ENCODE assay signal across 1 cellular context in genomic region chr4:53174824-53175223, GRCh38.
TF ChIP-seq lines count a peak whose summit lies in the region.

No MANE protein-coding gene starts in this region.

TF ChIP-seq in K562, 482 proteins besides CTCF, POLR2A, EP300 and RAD21 (continued from another document):
- TF ChIP-seq PRPF4 (IDR thresholded peaks at IDR 0.05; ENCODE audit: insufficient read depth, low read depth, low read length, poor library complexity, severe bottlenecking) (no peak), MAFF (IDR thresholded peaks at IDR 0.05; ENCODE audit: low read length) (0 out of 2 replicates have a peak, but pooled peaks have one; percentile 31), NFYB (IDR thresholded peaks at IDR 0.05; ENCODE audit: extremely low read depth, insufficient read length) (no peak), U2AF2 (optimal IDR thresholded peaks at IDR 0.05; ENCODE audit: low read depth, low read length) (no peak), MTA2 (IDR thresholded peaks at IDR 0.05; ENCODE audit: low read depth) (no peak)
